14 cellular contexts compared by ENCODE assay signal in genomic region chr1:186093437-186093836, GRCh38.
A peak's percentile ranks its signal among the peaks of the same experiment; 100 is the strongest.
DNase-seq lines count a peak whose midpoint lies in the region; ATAC-seq and TF ChIP-seq lines count a peak whose summit lies in the region.
"Had no signal": no experiment of that assay in that cellular context is flagged by ENCODE, and none has a peak within 500 bp of the region (broad histone marks: within the 10 kb centered on the region; RNA-seq: fewer than 3 reads in every experiment).

No MANE protein-coding gene starts in this region.

- H3K36me3 Mint-ChIP-seq in mesothelial cell of epicardium: peaks cover 24% of the 10 kb centered on the region
- H3K36me3 Mint-ChIP-seq in activated CD8-positive, alpha-beta T cell treated with anti-CD3 and anti-CD28 coated beads for 36 hours (ENCODE audit: low read depth): no peaks in the 10 kb centered on the region
- H3K36me3 Mint-ChIP-seq: activated naive CD4-positive, alpha-beta T cell treated with anti-CD3 and anti-CD28 coated beads, Interleukin-2, amount 10 ng/mL, durations not matched to agents 7 days and 5 days had no signal

- DNase-seq in EH (ENCODE audit: low read depth) (peak; percentile 52), RPMI7951 (ENCODE audit: low read depth) (peak; percentile 13), dermis blood vessel endothelial cell (peak; percentile 69), mesothelial cell of epicardium (ENCODE audit: low spot score in 2 of 2, unreplicated experiment in 2 of 2) (no peak), Ammon's horn (ENCODE audit: low spot score) (no peak), SK-N-DZ (ENCODE audit: low spot score) (no peak), NCI-H187 (lab: John Stamatoyannopoulos, UW) (no peak)
- no peak for DNase-seq in activated CD8-positive, alpha-beta T cell treated with anti-CD3 and anti-CD28 coated beads for 36 hours
- DNase-seq: activated naive CD4-positive, alpha-beta T cell treated with anti-CD3 and anti-CD28 coated beads, Interleukin-2, amount 10 ng/mL, durations not matched to agents 7 days and 5 days; C1 segment of cervical spinal cord; cortex of kidney; Kasumi-1 had no signal

- peaks cover 8% of the 10 kb centered on the region for H3K4me1 Mint-ChIP-seq in mesothelial cell of epicardium
- no peaks in the 10 kb centered on the region for H3K4me1 Mint-ChIP-seq in activated CD8-positive, alpha-beta T cell treated with anti-CD3 and anti-CD28 coated beads for 36 hours (ENCODE audit: low read depth)
- H3K4me1 Mint-ChIP-seq: activated naive CD4-positive, alpha-beta T cell treated with anti-CD3 and anti-CD28 coated beads, Interleukin-2, amount 10 ng/mL, durations not matched to agents 7 days and 5 days had no signal

- CTCF ChIA-PET in activated CD8-positive, alpha-beta T cell treated with anti-CD3 and anti-CD28 coated beads for 36 hours (lab: Charles Lee): no interaction called here

- no peak for TF ChIP-seq CTCF in mesothelial cell of epicardium (IDR thresholded peaks at IDR 0.05; ENCODE audit: unreplicated experiment)
- TF ChIP-seq CTCF in activated CD8-positive, alpha-beta T cell treated with anti-CD3 and anti-CD28 coated beads for 36 hours (IDR thresholded peaks at IDR 0.05): no peak

- ATAC-seq in activated CD8-positive, alpha-beta T cell treated with anti-CD3 and anti-CD28 coated beads for 36 hours: no peak
- ATAC-seq: foreskin keratinocyte had no signal

- no peak overlapping the region for H3K4me3 Mint-ChIP-seq in mesothelial cell of epicardium
- no peak overlapping the region for H3K4me3 Mint-ChIP-seq in activated CD8-positive, alpha-beta T cell treated with anti-CD3 and anti-CD28 coated beads for 36 hours
- H3K4me3 Mint-ChIP-seq: activated naive CD4-positive, alpha-beta T cell treated with anti-CD3 and anti-CD28 coated beads, Interleukin-2, amount 10 ng/mL, durations not matched to agents 7 days and 5 days; T-helper 2 cell treated with Interferon-gamma antibody and Interleukin-4, amounts not matched to agents 5 μg/mL and 100 μg/mL, for 36 hours had no signal

- no peaks in the 10 kb centered on the region for H3K9me3 Mint-ChIP-seq in mesothelial cell of epicardium
- no peaks in the 10 kb centered on the region for H3K9me3 Mint-ChIP-seq in activated CD8-positive, alpha-beta T cell treated with anti-CD3 and anti-CD28 coated beads for 36 hours
- H3K9me3 Mint-ChIP-seq: activated naive CD4-positive, alpha-beta T cell treated with anti-CD3 and anti-CD28 coated beads, Interleukin-2, amount 10 ng/mL, durations not matched to agents 7 days and 5 days; T-helper 2 cell treated with Interferon-gamma antibody and Interleukin-4, amounts not matched to agents 5 μg/mL and 100 μg/mL, for 36 hours had no signal

- H3K27ac Mint-ChIP-seq in mesothelial cell of epicardium: peak overlapping the region; percentile 22
- no peak overlapping the region for H3K27ac Mint-ChIP-seq in activated CD8-positive, alpha-beta T cell treated with anti-CD3 and anti-CD28 coated beads for 36 hours
- H3K27ac Mint-ChIP-seq: activated naive CD4-positive, alpha-beta T cell treated with anti-CD3 and anti-CD28 coated beads, Interleukin-2, amount 10 ng/mL, durations not matched to agents 7 days and 5 days; T-helper 2 cell treated with Interferon-gamma antibody and Interleukin-4, amounts not matched to agents 5 μg/mL and 100 μg/mL, for 36 hours had no signal

- intact Hi-C loops in activated CD8-positive, alpha-beta T cell treated with anti-CD3 and anti-CD28 coated beads for 36 hours (cut with micrococcal nuclease): no loop called here

- POLR2A ChIA-PET in activated CD8-positive, alpha-beta T cell treated with anti-CD3 and anti-CD28 coated beads for 36 hours (lab: Charles Lee): no interaction called here

- no peaks in the 10 kb centered on the region for H3K27me3 Mint-ChIP-seq in mesothelial cell of epicardium (ENCODE audit: low read depth)
- H3K27me3 Mint-ChIP-seq in activated CD8-positive, alpha-beta T cell treated with anti-CD3 and anti-CD28 coated beads for 36 hours: peaks cover 14% of the 10 kb centered on the region
- H3K27me3 Mint-ChIP-seq: activated naive CD4-positive, alpha-beta T cell treated with anti-CD3 and anti-CD28 coated beads, Interleukin-2, amount 10 ng/mL, durations not matched to agents 7 days and 5 days had no signal

Comparison
In these comparisons a context has a peak if more than half of its experiments do, and no peak if none do; other contexts are left out.
1. DNase-seq: peak in EH (single experiment), RPMI7951 (single experiment) and dermis blood vessel endothelial cell (single experiment); none in mesothelial cell of epicardium (0 of 2), Ammon's horn (single experiment), activated CD8-positive, alpha-beta T cell treated with anti-CD3 and anti-CD28 coated beads for 36 hours (single experiment), SK-N-DZ (single experiment) and NCI-H187 (0 of 2).